1 cellular context compared by ENCODE assay signal in genomic region chr1:54794401-54795099, GRCh38.
A peak's percentile ranks its signal among the peaks of the same experiment; 100 is the strongest.
TF ChIP-seq lines count a peak whose summit lies in the region.

No MANE protein-coding gene starts in this region.

TF ChIP-seq in HepG2, 621 proteins besides CTCF, POLR2A, EP300 and RAD21 (continued from another document and continues in another):
- TF ChIP-seq SKIL (CRISPR knock-in tag; IDR thresholded peaks at IDR 0.05; ENCODE audit: borderline replicate concordance) (no peak), POLR2AphosphoS5 (IDR thresholded peaks at IDR 0.05; ENCODE audit: low read depth, low read length) (no peak), ZNF652 (CRISPR knock-in tag; IDR thresholded peaks at IDR 0.05; ENCODE audit: borderline replicate concordance, low read depth) (no peak), MTA1 (CRISPR knock-in tag; IDR thresholded peaks at IDR 0.05; ENCODE audit: borderline replicate concordance) (peak; percentile 25; the same call in 1 of the 2 replicates), ZNF510 (CRISPR knock-in tag; IDR thresholded peaks at IDR 0.05; ENCODE audit: low read depth) (no peak), ZBTB3 (CRISPR knock-in tag; IDR thresholded peaks at IDR 0.05; ENCODE audit: borderline replicate concordance, low read depth) (no peak), ZNF766 (CRISPR knock-in tag; IDR thresholded peaks at IDR 0.05; ENCODE audit: borderline replicate concordance) (no peak), ZNF598 (CRISPR knock-in tag; IDR thresholded peaks at IDR 0.05; ENCODE audit: borderline replicate concordance) (no peak), NBN (conservative IDR thresholded peaks at IDR 0.05) (no peak), ZNF619 (CRISPR knock-in tag; IDR thresholded peaks at IDR 0.05) (no peak; the same call in 1 of the 2 replicates), ARID3A (IDR thresholded peaks at IDR 0.05; ENCODE audit: low read depth, low read length) (no peak), NONO (IDR thresholded peaks at IDR 0.05) (no peak), NONO (CRISPR knock-in tag; conservative IDR thresholded peaks at IDR 0.05) (no peak), SMYD3 (CRISPR knock-in tag; IDR thresholded peaks at IDR 0.05) (no peak), KDM2A (CRISPR knock-in tag; IDR thresholded peaks at IDR 0.05; ENCODE audit: borderline replicate concordance, low read depth) (0 out of 2 replicates have a peak, but pooled peaks have one; percentile 42), MBNL3 (CRISPR knock-in tag; conservative IDR thresholded peaks at IDR 0.05) (no peak), TEAD3 (CRISPR knock-in tag; optimal IDR thresholded peaks at IDR 0.05; ENCODE audit: borderline replicate concordance) (peak; percentile 87), ZNF343 (CRISPR knock-in tag; IDR thresholded peaks at IDR 0.05) (no peak), TBX3 (IDR thresholded peaks at IDR 0.05; ENCODE audit: borderline replicate concordance) (0 out of 2 replicates have a peak, but pooled peaks have one; percentile 20), ZMYM2 (CRISPR knock-in tag; IDR thresholded peaks at IDR 0.05) (no peak), HMGXB4 (CRISPR knock-in tag; IDR thresholded peaks at IDR 0.05; ENCODE audit: borderline replicate concordance in 1 of 2, low read depth in 1 of 2) (0 out of 4 replicates have a peak, but pooled peaks of 1 of the 2 experiments have one; percentile 22), DBP (CRISPR knock-in tag; IDR thresholded peaks at IDR 0.05; ENCODE audit: not compliant biosample characterization) (no peak), CREBL2 (CRISPR knock-in tag; IDR thresholded peaks at IDR 0.05; ENCODE audit: borderline replicate concordance) (no peak), NFIB (CRISPR knock-in tag; IDR thresholded peaks at IDR 0.05; ENCODE audit: borderline replicate concordance) (no peak), FOXP4 (CRISPR knock-in tag; IDR thresholded peaks at IDR 0.05) (no peak), ZNF407 (CRISPR knock-in tag; IDR thresholded peaks at IDR 0.05; ENCODE audit: not compliant biosample characterization) (no peak), U2AF2 (IDR thresholded peaks at IDR 0.05; ENCODE audit: low read depth, low read length) (no peak), ZNF263 (CRISPR knock-in tag; IDR thresholded peaks at IDR 0.05) (no peak), ZBTB7A (CRISPR knock-in tag; IDR thresholded peaks at IDR 0.05) (no peak), ZNF281 (CRISPR knock-in tag; IDR thresholded peaks at IDR 0.05; ENCODE audit: borderline replicate concordance) (peak; percentile 28; the same call in 1 of the 2 replicates), ZNF558 (CRISPR knock-in tag; IDR thresholded peaks at IDR 0.05; ENCODE audit: borderline replicate concordance) (no peak), MYC (CRISPR knock-in tag; IDR thresholded peaks at IDR 0.05; ENCODE audit: borderline replicate concordance) (no peak), ZNF143 (CRISPR knock-in tag; IDR thresholded peaks at IDR 0.05) (no peak), SP140L (CRISPR knock-in tag; IDR thresholded peaks at IDR 0.05; ENCODE audit: borderline replicate concordance) (no peak), STAT6 (CRISPR knock-in tag; IDR thresholded peaks at IDR 0.05; ENCODE audit: borderline replicate concordance) (no peak)
